8 cellular contexts compared by ENCODE assay signal in genomic region chr22:35257321-35258143, GRCh38. TPM values are rescaled to one million over a fixed set of nuclear protein-coding genes. Genes with fewer than 3 reads are reported as not detected.
DNase-seq lines count a peak whose midpoint lies in the region; ATAC-seq and TF ChIP-seq lines count a peak whose summit lies in the region.

A gene with protein sequence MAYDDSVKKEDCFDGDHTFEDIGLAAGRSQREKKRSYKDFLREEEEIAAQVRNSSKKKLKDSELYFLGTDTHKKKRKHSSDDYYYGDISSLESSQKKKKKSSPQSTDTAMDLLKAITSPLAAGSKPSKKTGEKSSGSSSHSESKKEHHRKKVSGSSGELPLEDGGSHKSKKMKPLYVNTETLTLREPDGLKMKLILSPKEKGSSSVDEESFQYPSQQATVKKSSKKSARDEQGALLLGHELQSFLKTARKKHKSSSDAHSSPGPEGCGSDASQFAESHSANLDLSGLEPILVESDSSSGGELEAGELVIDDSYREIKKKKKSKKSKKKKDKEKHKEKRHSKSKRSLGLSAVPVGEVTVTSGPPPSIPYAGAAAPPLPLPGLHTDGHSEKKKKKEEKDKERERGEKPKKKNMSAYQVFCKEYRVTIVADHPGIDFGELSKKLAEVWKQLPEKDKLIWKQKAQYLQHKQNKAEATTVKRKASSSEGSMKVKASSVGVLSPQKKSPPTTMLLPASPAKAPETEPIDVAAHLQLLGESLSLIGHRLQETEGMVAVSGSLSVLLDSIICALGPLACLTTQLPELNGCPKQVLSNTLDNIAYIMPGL (plus strand): TSS chr22:35257493. CDS start chr22:35262391, 4,898 bp downstream.

- H3K4me2 ChIP-seq in hepatocyte = peak within 1 kb of the TSS; percentile 95

- WGBS in hepatocyte (ENCODE audit: low lambda C conversion rate, missing lambda C conversion rate) = under 1% methylated on average over 25 of the region's 84 CpGs

- in situ Hi-C loops in astrocyte of the cerebellum (cut with HindIII; ENCODE audit: low sequenced_read_pairs) = no loop called here

- H3K4me3 ChIP-seq in astrocyte of the cerebellum (ENCODE audit: low read depth, low read length) (peak within 1 kb of the TSS; percentile 83), hepatocyte (peak within 1 kb of the TSS; percentile 96), rectal smooth muscle tissue (ENCODE audit: low read length) (peak within 1 kb of the TSS; percentile 87), vagina (peak within 1 kb of the TSS; percentile 88 to 90)

- ATAC-seq in GM18505 (IDR thresholded peaks at IDR 0.05; ENCODE audit: unreplicated experiment) (peak; percentile 93), HG02885 (IDR thresholded peaks at IDR 0.05; ENCODE audit: poor library complexity, unreplicated experiment) (peak; percentile 91)

- no peaks in the 10 kb centered on the region for H3K9me3 ChIP-seq in hepatocyte (ENCODE audit: low read depth)
- H3K9me3 ChIP-seq in vagina = no peaks in the 10 kb centered on the region

- intact Hi-C loops in vagina (cut with DNase I) = no loop called here

- no peaks in the 10 kb centered on the region for H3K9me2 ChIP-seq in hepatocyte (replicated peaks; ENCODE audit: insufficient read depth)

- TF ChIP-seq POLR2A in GM18505 (IDR thresholded peaks at IDR 0.05; ENCODE audit: borderline replicate concordance, extremely low read depth, insufficient read depth, insufficient read length) (peak; percentile 74), vagina (IDR thresholded peaks at IDR 0.05) (no peak)

- peaks cover 42% of the 10 kb centered on the region for H3K79me2 ChIP-seq in hepatocyte

- TF ChIP-seq CTCF in astrocyte of the cerebellum (IDR thresholded peaks at IDR 0.05; ENCODE audit: low read depth, low read length, missing control alignments) (no peak), hepatocyte (IDR thresholded peaks at IDR 0.05; ENCODE audit: poor library complexity) (peak; percentile 25), vagina (IDR thresholded peaks at IDR 0.05) (no peak)

- H4K20me1 ChIP-seq in hepatocyte (ENCODE audit: insufficient read depth, poor library complexity, severe bottlenecking) = no peaks in the 10 kb centered on the region

- H3K36me3 ChIP-seq in hepatocyte (replicated peaks; ENCODE audit: insufficient read depth, low read depth) (no peaks in the 10 kb centered on the region), rectal smooth muscle tissue (ENCODE audit: control insufficient read depth, insufficient read depth, low read length) (no peaks in the 10 kb centered on the region), vagina (peaks cover 0 to 3% of the 10 kb centered on the region in 2 donors)

- peak; percentile 85 for DNase-seq in NCI-H2029 (lab: John Stamatoyannopoulos, UW)
- peak; percentile 77 for DNase-seq in T-helper 9 cell
- peak; percentile 76 for DNase-seq in astrocyte of the cerebellum (ENCODE audit: low read depth)
- DNase-seq in hepatocyte (ENCODE audit: low spot score) = peak; percentile 95
- no peak for DNase-seq in vagina (ENCODE audit: extremely low spot score in 2 of 2)

- H3K4me1 ChIP-seq in hepatocyte (ENCODE audit: insufficient read depth) (peaks cover 4% of the 10 kb centered on the region), rectal smooth muscle tissue (ENCODE audit: control insufficient read depth, insufficient read depth, low read length) (peaks cover 5% of the 10 kb centered on the region), vagina (peaks cover 15% of the 10 kb centered on the region)

- peak within 1 kb of the TSS; percentile 84 for H3K9ac ChIP-seq in rectal smooth muscle tissue (ENCODE audit: low read length)

- H2AFZ ChIP-seq in hepatocyte = peak within 1 kb of the TSS; percentile 89

- H3K27me3 ChIP-seq in hepatocyte = no peaks in the 10 kb centered on the region
- H3K27me3 ChIP-seq in rectal smooth muscle tissue (ENCODE audit: control insufficient read depth, insufficient read depth, low read length) = no peaks in the 10 kb centered on the region
- H3K27me3 ChIP-seq in vagina = no peaks in the 10 kb centered on the region

- H3K27ac ChIP-seq in hepatocyte (peak within 1 kb of the TSS; percentile 96), rectal smooth muscle tissue (ENCODE audit: low read depth, low read length) (peak within 1 kb of the TSS; percentile 95), vagina (peak within 1 kb of the TSS; percentile 98)

RNA-seq across cellular contexts. Expression of the gene that starts here (rescaled TPM):
- total RNA-seq in hepatocyte = 17.4 and 19.0 TPM in 2 replicates
- 15.6 and 17.2 TPM in 2 replicates for polyA plus RNA-seq in hepatocyte
- total RNA-seq in vagina = 12.8 TPM

Comparison
In these comparisons a context has a peak if more than half of its experiments do, and no peak if none do; other contexts are left out.
1. DNase-seq: peak in NCI-H2029 (single experiment), T-helper 9 cell (single experiment), astrocyte of the cerebellum (single experiment) and hepatocyte (single experiment); none in vagina (0 of 2).
2. Peak in every context shown above with its lines, with median percentiles within 50 percentile points of each other: H3K4me3 ChIP-seq and H3K27ac ChIP-seq.